In the genomic region with DNA sequence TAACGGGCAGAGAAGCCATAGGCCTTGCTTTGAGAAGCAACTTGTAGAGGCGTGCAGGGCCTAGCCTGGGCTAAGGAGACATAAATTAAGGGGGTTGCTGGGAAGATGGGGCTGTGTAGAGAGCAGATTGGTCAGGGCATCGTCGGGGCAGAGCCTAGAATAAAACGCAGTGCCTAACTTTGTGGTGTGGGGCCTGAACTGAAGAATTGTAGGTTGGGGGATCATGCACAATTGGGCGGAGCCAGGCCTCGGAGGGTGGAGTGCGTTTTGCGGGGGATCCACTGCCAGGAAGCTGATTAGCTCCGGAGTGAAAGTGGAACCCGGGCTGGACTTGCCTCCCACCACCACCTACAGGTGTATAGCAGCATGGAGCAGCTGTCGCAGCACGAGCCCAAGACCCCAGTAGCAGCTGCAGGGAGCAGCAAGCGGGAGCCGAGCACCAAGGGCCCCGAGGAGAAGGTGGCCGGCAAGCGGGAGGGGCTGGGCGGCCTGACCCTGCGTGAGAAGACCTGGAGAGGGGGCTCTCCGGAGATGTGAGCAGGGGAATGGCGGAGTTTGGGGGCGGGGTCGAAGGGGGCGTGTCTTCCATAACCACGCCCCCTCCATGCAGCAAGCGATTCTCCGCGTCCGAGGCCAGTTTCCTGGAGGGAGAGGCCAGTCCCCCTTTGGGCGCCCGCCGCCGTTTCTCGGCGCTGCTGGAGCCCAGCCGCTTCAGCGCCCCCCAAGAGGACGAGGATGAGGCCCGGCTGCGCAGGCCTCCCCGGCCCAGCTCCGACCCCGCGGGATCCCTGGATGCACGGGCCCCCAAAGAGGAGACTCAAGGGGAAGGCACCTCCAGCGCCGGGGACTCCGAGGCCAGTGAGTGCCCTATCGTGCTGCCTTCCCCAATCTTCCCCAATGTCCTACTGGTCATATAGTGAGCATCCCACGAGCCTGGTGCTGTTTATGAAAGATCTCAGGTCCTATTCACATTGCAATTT, we compare ENCODE assay signal across 8 cellular contexts. TPM values are rescaled to one million over a fixed set of nuclear protein-coding genes. Genes with fewer than 3 reads are reported as not detected.
DNase-seq lines count a peak whose midpoint lies in the region; ATAC-seq and TF ChIP-seq lines count a peak whose summit lies in the region.

No MANE protein-coding gene starts in this region.

- TF ChIP-seq POLR2A in GM18505 (IDR thresholded peaks at IDR 0.05; ENCODE audit: borderline replicate concordance, extremely low read depth, insufficient read depth, insufficient read length) (peak; percentile 58), prostate gland (IDR thresholded peaks at IDR 0.05) (peak; percentile 24)

- peak overlapping the region; percentile 19 to 28 for H3K4me3 ChIP-seq in prostate gland

- H3K4me1 ChIP-seq in prostate gland (replicated peaks) = no peaks in the 10 kb centered on the region

- H3K36me3 Mint-ChIP-seq in activated T-helper 17 cell treated with anti-CD3 and anti-CD28 coated beads, Interleukin-2, amount 50 U/mL, for 72 hours (ENCODE audit: low read depth) = no peaks in the 10 kb centered on the region

- peak overlapping the region; percentile 64 for H3K4me3 Mint-ChIP-seq in activated T-helper 17 cell treated with anti-CD3 and anti-CD28 coated beads, Interleukin-2, amount 50 U/mL, for 72 hours

- peak overlapping the region; percentile 43 for H3K27ac Mint-ChIP-seq in activated T-helper 17 cell treated with anti-CD3 and anti-CD28 coated beads, Interleukin-2, amount 50 U/mL, for 72 hours

- H3K36me3 ChIP-seq in prostate gland = no peaks in the 10 kb centered on the region

- intact Hi-C loops in prostate gland (cut with DNase I) = no loop called here

- no peaks in the 10 kb centered on the region for H3K27me3 ChIP-seq in prostate gland (replicated peaks; ENCODE audit: insufficient read depth)

- ATAC-seq in GM18505 (IDR thresholded peaks at IDR 0.05; ENCODE audit: unreplicated experiment) (peak; percentile 65), HG03039 (IDR thresholded peaks at IDR 0.05; ENCODE audit: unreplicated experiment) (no peak), HG02642 (IDR thresholded peaks at IDR 0.05; ENCODE audit: poor library complexity, unreplicated experiment) (no peak)
- peak; percentile 86 for ATAC-seq in activated T-helper 17 cell treated with anti-CD3 and anti-CD28 coated beads, Interleukin-2, amount 50 U/mL, for 72 hours (replicated peaks)

- H3K9me3 Mint-ChIP-seq in activated T-helper 17 cell treated with anti-CD3 and anti-CD28 coated beads, Interleukin-2, amount 50 U/mL, for 72 hours = no peaks in the 10 kb centered on the region

- no peak for TF ChIP-seq CTCF in prostate gland (IDR thresholded peaks at IDR 0.05)

- WGBS in prostate gland = 6% methylated on average over 50 of the region's 51 CpGs

- peaks cover 16% of the 10 kb centered on the region for H3K4me1 Mint-ChIP-seq in activated T-helper 17 cell treated with anti-CD3 and anti-CD28 coated beads, Interleukin-2, amount 50 U/mL, for 72 hours

- peaks cover 5% of the 10 kb centered on the region for H3K27me3 Mint-ChIP-seq in activated T-helper 17 cell treated with anti-CD3 and anti-CD28 coated beads, Interleukin-2, amount 50 U/mL, for 72 hours

- DNase-seq in NCI-H2196 (lab: John Stamatoyannopoulos, UW; ENCODE audit: unreplicated experiment) (peak; percentile 83), foreskin melanocyte (peak; percentile 42), prostate gland (ENCODE audit: low spot score) (peak; percentile 41), NCI-H524 (lab: John Stamatoyannopoulos, UW) (no peak)

- H3K9me3 ChIP-seq in prostate gland = no peaks in the 10 kb centered on the region

- no peak overlapping the region for H3K27ac ChIP-seq in prostate gland

RNA-seq across cellular contexts. Expression of a gene that starts 13.8 kb away (rescaled TPM):
- total RNA-seq in activated T-helper 17 cell treated with anti-CD3 and anti-CD28 coated beads, Interleukin-2, amount 50 U/mL, for 72 hours = 10 to 100 TPM; 32.5 to 34.2 TPM
- 10 to 100 TPM; 41.4 to 63.9 TPM for total RNA-seq in prostate gland

RNA-seq across cellular contexts. Expression of a gene that starts 19.6 kb away (rescaled TPM):
- total RNA-seq in activated T-helper 17 cell treated with anti-CD3 and anti-CD28 coated beads, Interleukin-2, amount 50 U/mL, for 72 hours = under 1 TPM in 1 of 2 donors, not detected in 1; 0.61 TPM
- total RNA-seq in prostate gland = not detected

RNA-seq across cellular contexts. Expression of a gene that starts 23.6 kb away (rescaled TPM):
- 10 to 100 TPM; 25.8 to 48.4 TPM for total RNA-seq in activated T-helper 17 cell treated with anti-CD3 and anti-CD28 coated beads, Interleukin-2, amount 50 U/mL, for 72 hours
- 10 to 100 TPM; 66.4 to 81.7 TPM for total RNA-seq in prostate gland

RNA-seq across cellular contexts. Expression of a gene that starts 29.1 kb away (rescaled TPM):
- total RNA-seq in activated T-helper 17 cell treated with anti-CD3 and anti-CD28 coated beads, Interleukin-2, amount 50 U/mL, for 72 hours = 1 to 10 TPM; 2.4 to 2.6 TPM
- 1 to 10 TPM; 1.3 to 2.4 TPM for total RNA-seq in prostate gland

RNA-seq across cellular contexts. Expression of a gene that starts 33.0 kb away (rescaled TPM):
- not detected for total RNA-seq in activated T-helper 17 cell treated with anti-CD3 and anti-CD28 coated beads, Interleukin-2, amount 50 U/mL, for 72 hours
- total RNA-seq in prostate gland = 1 to 10 TPM in 1 of 2 donors, not detected in 1; 1.1 TPM

Comparison
In these comparisons a context has a peak if more than half of its experiments do, and no peak if none do; other contexts are left out.
1. ATAC-seq: peak in GM18505 (single experiment) and activated T-helper 17 cell treated with anti-CD3 and anti-CD28 coated beads, Interleukin-2, amount 50 U/mL, for 72 hours (single experiment); none in HG03039 (single experiment) and HG02642 (single experiment).
2. DNase-seq: peak in NCI-H2196 (single experiment), foreskin melanocyte (single experiment) and prostate gland (single experiment); none in NCI-H524 (0 of 2).